In genomic region chr11:75286826-75287465, GRCh38 we compare ENCODE assay signal across 20 cellular contexts. TPM values are rescaled to one million over a fixed set of nuclear protein-coding genes. Genes with fewer than 3 reads are reported as not detected.
A peak's percentile ranks its signal among the peaks of the same experiment; 100 is the strongest.
DNase-seq lines count a peak whose midpoint lies in the region; FAIRE-seq and TF ChIP-seq lines count a peak whose summit lies in the region.
"Had no signal": no experiment of that assay in that cellular context is flagged by ENCODE, and none has a peak within 500 bp of the region (broad histone marks: within the 10 kb centered on the region; RNA-seq: fewer than 3 reads in every experiment).

No MANE protein-coding gene starts in this region.

- H3K36me3 ChIP-seq in BLaER1 treated with 17β-estradiol and CSF1 and Interleukin-3, amounts not matched to agents 10 nM and 100 nM: peaks cover 47 to 98% (median 79%) of the 10 kb centered on the region in 11 experiments
- H3K36me3 ChIP-seq in GM23248 (ENCODE audit: low read depth) (no peaks in the 10 kb centered on the region), astrocyte (ENCODE audit: insufficient read depth, low read length) (no peaks in the 10 kb centered on the region), mesenchymal stem cell (ENCODE audit: control insufficient read depth in 1 of 2, insufficient read depth in 2 of 2, low read depth in 1 of 2, low read length in 2 of 2) (peaks cover 47 to 57% of the 10 kb centered on the region in 2 experiments)

- TF ChIP-seq CTCF in astrocyte (IDR thresholded peaks at IDR 0.05; ENCODE audit: insufficient read depth, low read depth, low read length): no peak

- no peak overlapping the region for H4K8ac ChIP-seq in mesenchymal stem cell (ENCODE audit: low read length)

- H3K9ac ChIP-seq in BLaER1 treated with 17β-estradiol and CSF1 and Interleukin-3, amounts not matched to agents 10 nM and 100 nM: peak overlapping the region in 7 of 11 experiments; percentile 5 to 57 (median 42); a peak in 10 of 22 replicates
- no peak overlapping the region for H3K9ac ChIP-seq in GM23248
- no peak overlapping the region for H3K9ac ChIP-seq in astrocyte (ENCODE audit: low read length)
- peak overlapping the region; percentile 0 for H3K9ac ChIP-seq in mesenchymal stem cell (ENCODE audit: low read length)

- no peak overlapping the region for H2BK12ac ChIP-seq in mesenchymal stem cell (ENCODE audit: low read length in 2 of 2)

- peaks cover 19% of the 10 kb centered on the region for H3K36me3 Mint-ChIP-seq in astrocyte (ENCODE audit: low read depth, unreplicated experiment)
- H3K36me3 Mint-ChIP-seq: mesothelial cell of epicardium had no signal

- no peak overlapping the region for H3K4ac ChIP-seq in mesenchymal stem cell (ENCODE audit: low read depth in 1 of 2, low read length in 2 of 2)

- no peak overlapping the region for H3K27ac Mint-ChIP-seq in astrocyte (ENCODE audit: unreplicated experiment)
- H3K27ac Mint-ChIP-seq: brain, mesothelial cell of epicardium had no signal

- H3K4me3 Mint-ChIP-seq in astrocyte (ENCODE audit: unreplicated experiment): no peak overlapping the region
- H3K4me3 Mint-ChIP-seq: brain, mesothelial cell of epicardium had no signal

- peaks cover 3% of the 10 kb centered on the region for H3K27me3 Mint-ChIP-seq in astrocyte (ENCODE audit: low read depth, unreplicated experiment)

- DNase-seq in GM23248: peak; percentile 70
- peak; percentile 41 for DNase-seq in astrocyte (ENCODE audit: low read depth)
- no peak for DNase-seq in mesenchymal stem cell
- DNase-seq in NCI-H446 treated with DMSO at 0.1 percent for 48 hours (lab: John Stamatoyannopoulos, UW): no peak
- no peak for DNase-seq in stimulated activated CD8-positive, alpha-beta memory T cell treated with anti-CD3 and anti-CD28 coated beads, Interleukin-4, amount 100 ng/mL, for 48 hours
- DNase-seq in central memory CD4-positive, alpha-beta T cell: no peak
- DNase-seq: cortex of kidney, foreskin fibroblast, GF-D8, heart right ventricle, Kasumi-1, NCI-H187 treated with DMSO at 0.1 percent for 48 hours had no signal

- H3K4me3 ChIP-seq in BLaER1 treated with 17β-estradiol and CSF1 and Interleukin-3, amounts not matched to agents 10 nM and 100 nM: no peak overlapping the region
- H3K4me3 ChIP-seq in GM23248 (no peak overlapping the region), astrocyte (ENCODE audit: insufficient read depth, low read depth, low read length) (no peak overlapping the region), mesenchymal stem cell (ENCODE audit: insufficient read depth in 1 of 2, low read depth in 1 of 2, low read length in 2 of 2) (no peak overlapping the region)
- H3K4me3 ChIP-seq: heart right ventricle, suprapubic skin, vagina had no signal

- no peaks in the 10 kb centered on the region for H3K9me2 ChIP-seq in GM23248 (ENCODE audit: insufficient read depth)

- H2AFZ ChIP-seq in GM23248 (no peak overlapping the region), astrocyte (ENCODE audit: low read depth, low read length) (no peak overlapping the region), mesenchymal stem cell (ENCODE audit: low read depth, low read length) (no peak overlapping the region)

- peaks cover 39 to 94% (median 75%) of the 10 kb centered on the region in 10 experiments for H3K4me1 ChIP-seq in BLaER1 treated with 17β-estradiol and CSF1 and Interleukin-3, amounts not matched to agents 10 nM and 100 nM
- H3K4me1 ChIP-seq in GM23248 (ENCODE audit: insufficient read depth) (no peaks in the 10 kb centered on the region), astrocyte (ENCODE audit: insufficient read depth, low read length) (no peaks in the 10 kb centered on the region), mesenchymal stem cell (ENCODE audit: control insufficient read depth, insufficient read depth, low read depth, low read length) (no peaks in the 10 kb centered on the region)
- H3K4me1 ChIP-seq: suprapubic skin, vagina had no signal

- H3K14ac ChIP-seq in mesenchymal stem cell (ENCODE audit: low read length in 2 of 2): no peak overlapping the region

- H2BK15ac ChIP-seq in mesenchymal stem cell (ENCODE audit: low read depth, poor library complexity, severe bottlenecking): no peak overlapping the region

- H2BK120ac ChIP-seq in mesenchymal stem cell (ENCODE audit: low read depth, low read length): no peak overlapping the region

- H3K27ac ChIP-seq in BLaER1 treated with 17β-estradiol and CSF1 and Interleukin-3, amounts not matched to agents 10 nM and 100 nM: peak overlapping the region in 5 of 11 experiments; percentile 28 to 52 (median 45); a peak in 8 of 22 replicates
- H3K27ac ChIP-seq in GM23248 (no peak overlapping the region), astrocyte (ENCODE audit: low read depth, low read length) (no peak overlapping the region), mesenchymal stem cell (ENCODE audit: low read length, poor library complexity, severe bottlenecking) (no peak overlapping the region)
- H3K27ac ChIP-seq: heart right ventricle, suprapubic skin, vagina had no signal

- no peaks in the 10 kb centered on the region for H3K9me3 Mint-ChIP-seq in astrocyte (ENCODE audit: unreplicated experiment)
- H3K9me3 Mint-ChIP-seq: brain, mesothelial cell of epicardium had no signal

- no peaks in the 10 kb centered on the region for H3K9me3 ChIP-seq in BLaER1 treated with 17β-estradiol and CSF1 and Interleukin-3, amounts not matched to agents 10 nM and 100 nM (replicated peaks in 1 of 11)
- H3K9me3 ChIP-seq in GM23248 (ENCODE audit: low read depth): no peaks in the 10 kb centered on the region
- H3K9me3 ChIP-seq in astrocyte (ENCODE audit: insufficient read depth, low read depth, low read length): no peaks in the 10 kb centered on the region
- H3K9me3 ChIP-seq in mesenchymal stem cell (ENCODE audit: control insufficient read depth, low read length): no peaks in the 10 kb centered on the region
- H3K9me3 ChIP-seq: heart right ventricle, suprapubic skin, vagina had no signal

- H4K20me1 ChIP-seq in BLaER1 treated with 17β-estradiol and CSF1 and Interleukin-3, amounts not matched to agents 10 nM and 100 nM: peaks cover 31 to 100% (median 76%) of the 10 kb centered on the region in 11 experiments
- H4K20me1 ChIP-seq in GM23248 (ENCODE audit: insufficient read depth): no peaks in the 10 kb centered on the region
- H4K20me1 ChIP-seq in astrocyte (ENCODE audit: insufficient read depth, low read length): no peaks in the 10 kb centered on the region

- no peaks in the 10 kb centered on the region for H3K79me2 ChIP-seq in GM23248 (ENCODE audit: insufficient read depth)
- H3K79me2 ChIP-seq in astrocyte (ENCODE audit: insufficient read depth, low read length): no peaks in the 10 kb centered on the region

- H3K18ac ChIP-seq in mesenchymal stem cell (ENCODE audit: low read depth in 1 of 2, low read length in 2 of 2): no peak overlapping the region

- H3K23ac ChIP-seq in mesenchymal stem cell (ENCODE audit: low read length in 2 of 2): no peak overlapping the region

- H3K4me2 ChIP-seq in BLaER1 treated with 17β-estradiol and CSF1 and Interleukin-3, amounts not matched to agents 10 nM and 100 nM: peak overlapping the region in 9 of 11 experiments; percentile 18 to 82 (median 72); a peak in 17 of 22 replicates
- H3K4me2 ChIP-seq in GM23248 (ENCODE audit: unreplicated experiment) (no peak overlapping the region), astrocyte (ENCODE audit: low read length) (no peak overlapping the region), mesenchymal stem cell (ENCODE audit: low read length, poor library complexity, severe bottlenecking) (no peak overlapping the region)

- H2AK5ac ChIP-seq in mesenchymal stem cell (ENCODE audit: low read length, severe bottlenecking): no peak overlapping the region

- H3K27me3 ChIP-seq in BLaER1 treated with 17β-estradiol and CSF1 and Interleukin-3, amounts not matched to agents 10 nM and 100 nM: no peaks in the 10 kb centered on the region
- H3K27me3 ChIP-seq in GM23248 (replicated peaks; ENCODE audit: insufficient read depth) (no peaks in the 10 kb centered on the region), astrocyte (ENCODE audit: insufficient read depth, low read length) (peaks cover 2% of the 10 kb centered on the region), mesenchymal stem cell (ENCODE audit: control insufficient read depth in 1 of 2, insufficient read depth in 1 of 2, low read length in 2 of 2) (no peaks in the 10 kb centered on the region)
- H3K27me3 ChIP-seq: heart right ventricle, suprapubic skin, vagina had no signal

- H2BK5ac ChIP-seq in mesenchymal stem cell (ENCODE audit: low read depth, low read length, poor library complexity, severe bottlenecking): no peak overlapping the region

- H3K79me1 ChIP-seq in mesenchymal stem cell (replicated peaks; ENCODE audit: low read length, poor library complexity, severe bottlenecking): peaks cover 2% of the 10 kb centered on the region

- 71 to 75% methylated on average over 14 of the region's 14 CpGs for WGBS in GM23248 (ENCODE audit: low coverage in 1 of 2, low lambda C conversion rate in 2 of 2, missing lambda C conversion rate in 2 of 2), 2 experiments
- WGBS in mesenchymal stem cell: 94% methylated on average over 14 of the region's 14 CpGs

- no peak overlapping the region for H4K91ac ChIP-seq in mesenchymal stem cell (ENCODE audit: low read length)

- in situ Hi-C loops in GM23248 (cut with MboI): no loop called here

- H3F3A ChIP-seq in GM23248 (ENCODE audit: insufficient read depth): no peaks in the 10 kb centered on the region

- FAIRE-seq in astrocyte (lab: Jason Lieb, UNC): no peak
- FAIRE-seq: endothelial cell of umbilical vein had no signal

- H3K4me1 Mint-ChIP-seq in astrocyte (ENCODE audit: low read depth, unreplicated experiment): no peaks in the 10 kb centered on the region
- H3K4me1 Mint-ChIP-seq: brain had no signal

RNA-seq across cellular contexts. Expression of gene TPBGL, which starts 46.4 kb away (rescaled TPM):
- not detected in 2 replicates for total RNA-seq in GM23248 (2014; rRNA removed; shearing (Covaris generic))
- polyA plus RNA-seq in GM23248 (2016; fragmentation: Nextera tagmentation; extraction: Ambion mirVana): not detected in 2 replicates
- total RNA-seq in astrocyte: 0.20 and 0.41 TPM in 2 replicates
- polyA plus RNA-seq in mesenchymal stem cell (2013, experiment 1 of 2): 0.14 TPM
- polyA plus RNA-seq in mesenchymal stem cell (2013, experiment 2 of 2): 0.04 TPM
- total RNA-seq: endothelial cell of umbilical vein, left lobe of liver had no signal
- polyA plus RNA-seq: endothelial cell of umbilical vein, neural cell had no signal

Comparison
In these comparisons a context has a peak if more than half of its experiments do, and no peak if none do; other contexts are left out.
1. H3K4me2 ChIP-seq: peak in BLaER1 treated with 17β-estradiol and CSF1 and Interleukin-3, amounts not matched to agents 10 nM and 100 nM (9 of 11); none in GM23248 (single experiment), astrocyte (single experiment) and mesenchymal stem cell (single experiment).
2. H3K9ac ChIP-seq: peak in BLaER1 treated with 17β-estradiol and CSF1 and Interleukin-3, amounts not matched to agents 10 nM and 100 nM (7 of 11) and mesenchymal stem cell (single experiment); none in GM23248 (single experiment) and astrocyte (single experiment).
3. DNase-seq: peak in GM23248 (single experiment) and astrocyte (single experiment); none in mesenchymal stem cell (single experiment), NCI-H446 treated with DMSO at 0.1 percent for 48 hours (single experiment), stimulated activated CD8-positive, alpha-beta memory T cell treated with anti-CD3 and anti-CD28 coated beads, Interleukin-4, amount 100 ng/mL, for 48 hours (single experiment) and central memory CD4-positive, alpha-beta T cell (single experiment).